In the genomic region with DNA sequence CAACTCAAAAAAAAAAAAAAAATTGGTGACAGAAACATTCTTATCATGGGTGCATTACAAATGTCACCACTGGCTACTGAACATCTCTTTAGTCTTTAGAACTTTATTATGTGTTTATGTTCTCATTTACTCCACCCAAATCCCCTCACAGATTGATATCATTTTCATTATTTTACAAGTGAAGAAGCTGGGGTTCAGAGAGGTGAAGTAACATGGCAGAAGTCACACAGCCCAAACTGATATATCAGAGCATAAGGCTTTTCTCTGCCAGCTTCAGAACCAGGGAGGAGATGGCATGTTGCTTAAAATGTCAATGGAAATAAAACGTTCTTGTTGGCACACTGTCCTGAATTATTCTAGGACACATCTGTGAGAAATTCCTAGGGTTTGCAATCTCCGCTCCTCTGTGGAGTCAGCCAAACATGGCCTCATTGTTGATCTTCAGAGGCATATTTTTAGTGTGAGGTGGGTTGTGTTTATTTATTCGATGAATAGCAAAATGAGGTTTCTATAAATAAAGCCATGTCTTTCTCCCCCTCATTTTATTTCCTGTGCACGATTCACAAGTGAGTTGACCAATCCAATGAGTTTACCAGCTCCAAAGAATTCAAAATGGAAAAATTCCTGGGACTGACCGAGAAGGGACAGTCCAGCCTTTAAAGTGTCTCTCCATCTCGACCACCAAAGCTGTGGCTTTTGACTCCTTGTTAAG, we compare ENCODE assay signal across 17 cellular contexts.
DNase-seq lines count a peak whose midpoint lies in the region; ATAC-seq and TF ChIP-seq lines count a peak whose summit lies in the region.
"Had no signal": no experiment of that assay in that cellular context is flagged by ENCODE, and none has a peak within 500 bp of the region (broad histone marks: within the 10 kb centered on the region; RNA-seq: fewer than 3 reads in every experiment).

No MANE protein-coding gene starts in this region.

- H3K4me2 ChIP-seq in PC-3 (ENCODE audit: low read length) (peak overlapping the region; percentile 29), smooth muscle cell (peak overlapping the region; percentile 24)

- H3K27ac ChIP-seq in PC-3 (ENCODE audit: low read length) (peak overlapping the region; percentile 34), smooth muscle cell (ENCODE audit: low read depth) (peak overlapping the region; percentile 45)
- H3K27ac ChIP-seq: cardiac muscle cell, parathyroid adenoma, RWPE1 had no signal

- CTCF ChIA-PET in PC-3 (lab: Charles Lee), result no interaction called here

- WGBS in smooth muscle cell (ENCODE audit: low lambda C conversion rate), result 41% methylated on average over 6 of the region's 6 CpGs

- H3K9me3 ChIP-seq in PC-3 (ENCODE audit: low read length) (no peaks in the 10 kb centered on the region), smooth muscle cell (replicated peaks; ENCODE audit: low read depth) (no peaks in the 10 kb centered on the region)

- peak; percentile 73 for ATAC-seq in PC-3
- ATAC-seq in HG03442 (IDR thresholded peaks at IDR 0.05; ENCODE audit: unreplicated experiment), result no peak
- ATAC-seq in GM18498 (IDR thresholded peaks at IDR 0.05; ENCODE audit: unreplicated experiment), result no peak
- ATAC-seq: activated CD8-positive, alpha-beta memory T cell treated with anti-CD3 and anti-CD28 coated beads, Interleukin-2, amount 10 ng/mL, durations not matched to agents 7 days and 5 days; T-cell; WTC11 had no signal

- in situ Hi-C loops in ACHN (cut with HindIII; ENCODE audit: low pct_ligation_motif_present, low pct_unique_long_range_greater_than_20kb, low sequenced_read_pairs), result no loop called here

- H3K79me2 ChIP-seq in PC-3 (ENCODE audit: low read length) (no peaks in the 10 kb centered on the region), smooth muscle cell (ENCODE audit: low read depth) (no peaks in the 10 kb centered on the region)
- H3K79me2 ChIP-seq: parathyroid adenoma had no signal

- intact Hi-C loops in PC-3 (cut with micrococcal nuclease), result no loop called here

- H3F3A ChIP-seq in PC-3 (ENCODE audit: low read length, unreplicated experiment) (no peaks in the 10 kb centered on the region), smooth muscle cell (ENCODE audit: low read depth) (no peaks in the 10 kb centered on the region)

- TF ChIP-seq CTCF in PC-3 (conservative IDR thresholded peaks at IDR 0.05; ENCODE audit: low read depth, low read length), result no peak
- TF ChIP-seq CTCF in smooth muscle cell (IDR thresholded peaks at IDR 0.05; ENCODE audit: borderline replicate concordance, insufficient read depth, poor library complexity, severe bottlenecking), result no peak

- BruUV-seq in PC-3 (replicated peaks; lab: Mats Ljungman, UMichigan), result no TSS peak

- H2AFZ ChIP-seq in PC-3 (ENCODE audit: low read length) (peak overlapping the region; percentile 40), smooth muscle cell (ENCODE audit: low read depth) (no peak overlapping the region)
- H2AFZ ChIP-seq: parathyroid adenoma had no signal

- H3K9ac ChIP-seq in PC-3 (ENCODE audit: low read length), result no peak overlapping the region
- H3K9ac ChIP-seq in smooth muscle cell (ENCODE audit: low read depth), result no peak overlapping the region
- H3K9ac ChIP-seq: parathyroid adenoma had no signal

- peak; percentile 76 for DNase-seq in ELR (ENCODE audit: low read depth)
- peak; percentile 78 for DNase-seq in PC-3
- peak; percentile 88 for DNase-seq in fibroblast of gingiva (ENCODE audit: low read depth)
- DNase-seq in smooth muscle cell (lab: John Stamatoyannopoulos, UW; ENCODE audit: unreplicated experiment), result no peak
- no peak for DNase-seq in ACHN
- DNase-seq in cerebellum (ENCODE audit: low spot score), result no peak
- DNase-seq: activated CD8-positive, alpha-beta memory T cell treated with anti-CD3 and anti-CD28 coated beads, Interleukin-2, amount 10 ng/mL, durations not matched to agents 7 days and 5 days; activated gamma-delta T cell; glutamatergic neuron; NCI-H2081; T-cell had no signal

- H3K36me3 ChIP-seq in PC-3 (ENCODE audit: low read depth, low read length), result no peaks in the 10 kb centered on the region
- no peaks in the 10 kb centered on the region for H3K36me3 ChIP-seq in smooth muscle cell (ENCODE audit: low read depth)
- H3K36me3 ChIP-seq: cardiac muscle cell had no signal

- H3K4me3 ChIP-seq in PC-3 (ENCODE audit: low read length) (no peak overlapping the region), smooth muscle cell (no peak overlapping the region)
- H3K4me3 ChIP-seq: cardiac muscle cell had no signal

- H4K20me1 ChIP-seq in PC-3 (ENCODE audit: low read length) (no peaks in the 10 kb centered on the region), smooth muscle cell (ENCODE audit: low read depth) (no peaks in the 10 kb centered on the region)

- H3K27me3 ChIP-seq in PC-3 (ENCODE audit: low read length), result no peaks in the 10 kb centered on the region
- no peaks in the 10 kb centered on the region for H3K27me3 ChIP-seq in smooth muscle cell (ENCODE audit: low read depth)

- POLR2A ChIA-PET in PC-3 (lab: Charles Lee; ENCODE audit: unreplicated experiment), result interaction anchor here (0.6 to 0.7 kb wide), 2 partner anchors 58 to 74 kb away, joined by 3 read pairs; no protein-coding TSS in a partner anchor

- H3K4me1 ChIP-seq in PC-3 (ENCODE audit: insufficient read depth, low read length), result peaks cover 16% of the 10 kb centered on the region
- no peaks in the 10 kb centered on the region for H3K4me1 ChIP-seq in smooth muscle cell (ENCODE audit: low read depth)
- H3K4me1 ChIP-seq: parathyroid adenoma had no signal

- no peaks in the 10 kb centered on the region for H3K9me2 ChIP-seq in PC-3 (replicated peaks; ENCODE audit: low read length)

Comparison
In these comparisons a context has a peak if more than half of its experiments do, and no peak if none do; other contexts are left out.
1. DNase-seq: peak in ELR (single experiment), PC-3 (single experiment) and fibroblast of gingiva (single experiment); none in smooth muscle cell (single experiment), ACHN (single experiment) and cerebellum (single experiment).